17 cellular contexts compared by ENCODE assay signal in genomic region chr6:53238311-53238710, GRCh38.
DNase-seq lines count a peak whose midpoint lies in the region; ATAC-seq and TF ChIP-seq lines count a peak whose summit lies in the region.
"Had no signal": no experiment of that assay in that cellular context is flagged by ENCODE, and none has a peak within 500 bp of the region (broad histone marks: within the 10 kb centered on the region; RNA-seq: fewer than 3 reads in every experiment).

No MANE protein-coding gene starts in this region.

- H3K27ac Mint-ChIP-seq in memory B cell (peak overlapping the region; percentile 88), type B pancreatic cell (no peak overlapping the region)
- H3K27ac Mint-ChIP-seq in activated CD8-positive, alpha-beta T cell treated with anti-CD3 and anti-CD28 coated beads for 36 hours = no peak overlapping the region
- H3K27ac Mint-ChIP-seq in stimulated activated naive B cell treated with anti-CD40 and anti-IgM and Interleukin-4, amounts not matched to agents 10 μg/mL and 1 μg/mL and 100 μg/mL, for 72 hours = no peak overlapping the region
- H3K27ac Mint-ChIP-seq: CD4-positive, alpha-beta T cell; HFFc6 had no signal

- TF ChIP-seq CTCF in retinal pigment epithelial cell (conservative IDR thresholded peaks at IDR 0.05; ENCODE audit: low read depth, low read length) (no peak), type B pancreatic cell (conservative IDR thresholded peaks at IDR 0.05) (no peak)
- TF ChIP-seq CTCF in activated CD8-positive, alpha-beta T cell treated with anti-CD3 and anti-CD28 coated beads for 36 hours (IDR thresholded peaks at IDR 0.05) = no peak

- DNase-seq in SK-MEL-5 (ENCODE audit: low read depth, low spot score) (peak; percentile 62), memory B cell (ENCODE audit: low spot score in 2 of 2) (no peak), retinal pigment epithelial cell (ENCODE audit: low read depth) (peak; percentile 7), NCI-H1105 (lab: John Stamatoyannopoulos, UW) (no peak), type B pancreatic cell (ENCODE audit: extremely low spot score, unreplicated experiment) (no peak)
- DNase-seq in activated CD8-positive, alpha-beta T cell treated with anti-CD3 and anti-CD28 coated beads for 36 hours = no peak
- no peak for DNase-seq in stimulated activated naive B cell treated with anti-CD40 and anti-IgM and Interleukin-4, amounts not matched to agents 10 μg/mL and 1 μg/mL and 100 μg/mL, for 72 hours
- DNase-seq: ACHN; CD4-positive, alpha-beta T cell; DMS153; DMS79; GDM1; GOT3; H7; HFFc6 had no signal

- POLR2A ChIA-PET in activated CD8-positive, alpha-beta T cell treated with anti-CD3 and anti-CD28 coated beads for 36 hours (lab: Charles Lee) = interaction anchor here (0.5 to 1.3 kb wide), 5 partner anchors 44 to 950 kb away, joined by 3 to 4 read pairs (median 3); no protein-coding TSS in a partner anchor

- H3K9me3 Mint-ChIP-seq in memory B cell (peaks cover 2% of the 10 kb centered on the region), type B pancreatic cell (no peaks in the 10 kb centered on the region)
- H3K9me3 Mint-ChIP-seq in activated CD8-positive, alpha-beta T cell treated with anti-CD3 and anti-CD28 coated beads for 36 hours = peaks cover 11% of the 10 kb centered on the region
- peaks cover 4% of the 10 kb centered on the region in 2 donors for H3K9me3 Mint-ChIP-seq in stimulated activated naive B cell treated with anti-CD40 and anti-IgM and Interleukin-4, amounts not matched to agents 10 μg/mL and 1 μg/mL and 100 μg/mL, for 72 hours
- H3K9me3 Mint-ChIP-seq: CD4-positive, alpha-beta T cell; HFFc6 had no signal

- H3K4me1 Mint-ChIP-seq in memory B cell = peaks cover 56% of the 10 kb centered on the region
- peaks cover 32% of the 10 kb centered on the region for H3K4me1 Mint-ChIP-seq in activated CD8-positive, alpha-beta T cell treated with anti-CD3 and anti-CD28 coated beads for 36 hours (ENCODE audit: low read depth)
- peaks cover 54 to 74% of the 10 kb centered on the region in 2 donors for H3K4me1 Mint-ChIP-seq in stimulated activated naive B cell treated with anti-CD40 and anti-IgM and Interleukin-4, amounts not matched to agents 10 μg/mL and 1 μg/mL and 100 μg/mL, for 72 hours
- peaks cover 6% of the 10 kb centered on the region for H3K4me1 Mint-ChIP-seq in type B pancreatic cell (ENCODE audit: unreplicated experiment)

- H3K27me3 Mint-ChIP-seq in memory B cell (no peaks in the 10 kb centered on the region), type B pancreatic cell (no peaks in the 10 kb centered on the region)
- no peaks in the 10 kb centered on the region for H3K27me3 Mint-ChIP-seq in activated CD8-positive, alpha-beta T cell treated with anti-CD3 and anti-CD28 coated beads for 36 hours
- H3K27me3 Mint-ChIP-seq in stimulated activated naive B cell treated with anti-CD40 and anti-IgM and Interleukin-4, amounts not matched to agents 10 μg/mL and 1 μg/mL and 100 μg/mL, for 72 hours = no peaks in the 10 kb centered on the region
- H3K27me3 Mint-ChIP-seq: CD4-positive, alpha-beta T cell had no signal

- CTCF ChIA-PET in activated CD8-positive, alpha-beta T cell treated with anti-CD3 and anti-CD28 coated beads for 36 hours (lab: Charles Lee) = interaction anchor here (0.6 to 1.0 kb wide), 2 partner anchors 47 to 49 kb away, joined by 3 read pairs; no protein-coding TSS in a partner anchor

- in situ Hi-C loops in SK-MEL-5 (cut with HindIII; ENCODE audit: low pct_unique_long_range_greater_than_20kb, low sequenced_read_pairs) = no loop called here

- no peak overlapping the region for H3K4me3 Mint-ChIP-seq in memory B cell
- no peak overlapping the region for H3K4me3 Mint-ChIP-seq in activated CD8-positive, alpha-beta T cell treated with anti-CD3 and anti-CD28 coated beads for 36 hours
- H3K4me3 Mint-ChIP-seq in stimulated activated naive B cell treated with anti-CD40 and anti-IgM and Interleukin-4, amounts not matched to agents 10 μg/mL and 1 μg/mL and 100 μg/mL, for 72 hours = no peak overlapping the region
- H3K4me3 Mint-ChIP-seq in type B pancreatic cell = no peak overlapping the region
- H3K4me3 Mint-ChIP-seq: CD4-positive, alpha-beta T cell; HFFc6 had no signal

- H3K36me3 Mint-ChIP-seq in memory B cell (peaks cover 18% of the 10 kb centered on the region), type B pancreatic cell (no peaks in the 10 kb centered on the region)
- H3K36me3 Mint-ChIP-seq in activated CD8-positive, alpha-beta T cell treated with anti-CD3 and anti-CD28 coated beads for 36 hours (ENCODE audit: low read depth) = peaks cover 3% of the 10 kb centered on the region
- peaks cover 20 to 46% of the 10 kb centered on the region in 2 donors for H3K36me3 Mint-ChIP-seq in stimulated activated naive B cell treated with anti-CD40 and anti-IgM and Interleukin-4, amounts not matched to agents 10 μg/mL and 1 μg/mL and 100 μg/mL, for 72 hours

- intact Hi-C loops in activated CD8-positive, alpha-beta T cell treated with anti-CD3 and anti-CD28 coated beads for 36 hours (cut with micrococcal nuclease) = no loop called here

- ATAC-seq in memory B cell (ENCODE audit: low read depth) = no peak
- ATAC-seq in activated CD8-positive, alpha-beta T cell treated with anti-CD3 and anti-CD28 coated beads for 36 hours = no peak
- ATAC-seq in stimulated activated naive B cell treated with anti-CD40 and anti-IgM and Interleukin-4, amounts not matched to agents 10 μg/mL and 1 μg/mL and 100 μg/mL, for 72 hours (replicated peaks) = no peak
- ATAC-seq: HCT116, HepG2 had no signal

- no peak overlapping the region for H3K4me3 ChIP-seq in retinal pigment epithelial cell (ENCODE audit: low read length)

Comparison
In these comparisons a context has a peak if more than half of its experiments do, and no peak if none do; other contexts are left out.
1. DNase-seq: peak in SK-MEL-5 (single experiment) and retinal pigment epithelial cell (single experiment); none in memory B cell (0 of 2), NCI-H1105 (single experiment), activated CD8-positive, alpha-beta T cell treated with anti-CD3 and anti-CD28 coated beads for 36 hours (single experiment), stimulated activated naive B cell treated with anti-CD40 and anti-IgM and Interleukin-4, amounts not matched to agents 10 μg/mL and 1 μg/mL and 100 μg/mL, for 72 hours (single experiment) and type B pancreatic cell (single experiment).